ENCODE assay signal across 1 cellular context in the genomic region with DNA sequence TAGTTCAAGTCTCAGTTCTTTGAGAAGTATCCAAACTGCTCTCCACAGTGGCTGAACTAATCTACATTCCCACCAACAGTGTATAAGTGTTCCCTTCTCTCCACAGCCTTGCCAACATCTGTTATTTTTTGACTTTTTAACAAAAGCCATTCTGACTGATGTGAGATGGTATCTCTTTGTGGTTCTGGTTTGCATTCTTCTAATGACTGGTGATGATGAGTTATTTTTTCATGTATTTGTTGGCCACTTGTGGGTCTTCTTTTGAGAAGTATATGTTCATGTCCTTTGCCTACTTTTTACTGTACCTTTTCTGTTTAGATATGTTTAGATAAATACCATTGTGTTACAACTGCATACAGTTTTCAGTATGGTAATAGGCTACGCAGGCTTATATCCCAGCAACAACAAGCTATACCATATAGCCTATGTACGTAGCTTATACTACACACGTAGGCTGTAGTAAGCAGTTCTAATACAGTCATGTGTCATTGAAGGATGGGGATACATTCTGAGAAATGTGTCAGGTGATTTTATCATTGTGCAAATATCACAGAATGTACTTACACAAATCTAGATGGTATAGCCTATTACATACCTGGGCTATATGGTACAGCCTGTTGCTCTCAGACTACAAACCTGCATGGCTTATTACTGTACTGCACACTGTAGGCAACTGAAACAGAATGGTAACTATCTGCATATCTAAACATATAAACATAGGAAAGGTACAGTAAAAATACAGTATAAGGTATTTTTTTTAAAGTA.
TF ChIP-seq lines count a peak whose summit lies in the region.

No MANE protein-coding gene starts in this region.

TF ChIP-seq in K562, 482 proteins besides CTCF, POLR2A, EP300 and RAD21:
- TF ChIP-seq SMAD3 (CRISPR knock-in tag; conservative IDR thresholded peaks at IDR 0.05) (no peak), MAFG (tag; conservative IDR thresholded peaks at IDR 0.05) (no peak), LCOR (CRISPR knock-in tag; IDR thresholded peaks at IDR 0.05) (no peak), IFI16 (CRISPR knock-in tag; IDR thresholded peaks at IDR 0.05) (no peak), MAZ (CRISPR knock-in tag; conservative IDR thresholded peaks at IDR 0.05 in 1 of 2, IDR thresholded peaks at IDR 0.05 in 1 of 2) (no peak), GABPA (tag; conservative IDR thresholded peaks at IDR 0.05; ENCODE audit: low read depth) (no peak), ZFP36 (IDR thresholded peaks at IDR 0.05; ENCODE audit: low read depth, low read length, partially characterized antibody) (no peak), SIX5 (IDR thresholded peaks at IDR 0.05; ENCODE audit: borderline replicate concordance in 1 of 2, insufficient read depth in 1 of 2, low read depth in 1 of 2, low read length in 2 of 2) (no peak), RBM22 (IDR thresholded peaks at IDR 0.05; ENCODE audit: low read depth, low read length, poor library complexity, severe bottlenecking) (no peak), HNRNPK (IDR thresholded peaks at IDR 0.05; ENCODE audit: low read depth, low read length, poor library complexity, severe bottlenecking) (no peak), NR3C1 (CRISPR knock-in tag; IDR thresholded peaks at IDR 0.05) (no peak), HDAC6 (IDR thresholded peaks at IDR 0.05; ENCODE audit: low read depth, low read length) (no peak), RAD51 (IDR thresholded peaks at IDR 0.05; ENCODE audit: borderline replicate concordance, low read depth) (no peak), ZNF133 (CRISPR knock-in tag; IDR thresholded peaks at IDR 0.05) (no peak)
